Comparison of ENCODE assay signal across 17 cellular contexts in the genomic region with DNA sequence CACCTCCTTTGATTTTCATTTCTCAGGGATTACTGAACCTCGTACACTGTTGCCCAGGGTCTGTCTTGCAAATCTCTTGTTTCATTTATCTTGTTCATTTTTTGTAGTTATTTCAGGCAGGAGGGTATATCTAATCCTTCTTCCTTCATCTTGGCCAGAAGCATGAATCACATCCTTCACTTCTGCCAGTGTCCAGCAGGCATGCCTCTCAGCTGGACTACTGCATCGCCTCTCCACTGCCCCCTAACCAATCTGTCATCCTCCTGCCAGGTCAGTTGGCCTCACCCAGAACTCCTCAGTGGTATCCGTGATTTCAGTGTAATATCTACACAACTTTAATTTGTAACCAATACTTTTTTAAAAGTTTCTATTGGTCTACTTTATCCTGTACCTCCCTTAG.
DNase-seq lines count a peak whose midpoint lies in the region; ATAC-seq and TF ChIP-seq lines count a peak whose summit lies in the region.
"Had no signal": no experiment of that assay in that cellular context is flagged by ENCODE, and none has a peak within 500 bp of the region (broad histone marks: within the 10 kb centered on the region; RNA-seq: fewer than 3 reads in every experiment).

No MANE protein-coding gene starts in this region.

- no peak overlapping the region; the same call in 1 of the 2 replicates for H3K14ac ChIP-seq in H9 (ENCODE audit: insufficient read depth, low read length)

- no peak overlapping the region for H3K4me3 Mint-ChIP-seq in H9
- H3K4me3 Mint-ChIP-seq: CD4-positive, alpha-beta T cell; HFFc6; IgD-negative memory B cell had no signal

- H2BK120ac ChIP-seq in H9 (ENCODE audit: low read depth, low read length, poor library complexity, severe bottlenecking): no peak overlapping the region

- peaks cover 1% of the 10 kb centered on the region; the same call in 1 of the 2 replicates for H3K27me3 Mint-ChIP-seq in H9 (ENCODE audit: low read depth)
- H3K27me3 Mint-ChIP-seq: CD4-positive, alpha-beta T cell; IgD-negative memory B cell had no signal

- DNase-seq in H9 (no peak), RWPE2 (ENCODE audit: low spot score) (no peak), epithelial cell of proximal tubule (ENCODE audit: low read depth) (no peak), HUDEP-2 (lab: John Stamatoyannopoulos, UW; ENCODE audit: unreplicated experiment in 76 of 76) (no peak), left colon (no peak), NCI-H345 treated with DMSO at 0.1 percent for 48 hours (lab: John Stamatoyannopoulos, UW; ENCODE audit: unreplicated experiment) (no peak)
- DNase-seq: 8988T; Caco-2; CD4-positive, alpha-beta T cell; GM23248; HFFc6 had no signal

- no peak overlapping the region for H4K91ac ChIP-seq in H9 (ENCODE audit: insufficient read length, low read depth, low read length)

- H2BK20ac ChIP-seq in H9 (ENCODE audit: low read depth, low read length, poor library complexity, severe bottlenecking): no peak overlapping the region

- H3K27ac Mint-ChIP-seq in H9: no peak overlapping the region
- H3K27ac Mint-ChIP-seq: CD4-positive, alpha-beta T cell; HFFc6; IgD-negative memory B cell had no signal

- H3K9me3 ChIP-seq in H9 (ENCODE audit: control insufficient read depth, low read depth, low read length): no peaks in the 10 kb centered on the region
- H3K9me3 ChIP-seq in RWPE2 (ENCODE audit: severe bottlenecking): no peaks in the 10 kb centered on the region
- H3K9me3 ChIP-seq: Caco-2 had no signal

- no peaks in the 10 kb centered on the region for H3K79me1 ChIP-seq in H9 (ENCODE audit: insufficient read depth, low read depth, low read length, poor library complexity, severe bottlenecking)

- H2BK12ac ChIP-seq in H9 (ENCODE audit: insufficient read length, low read depth, low read length): no peak overlapping the region

- TF ChIP-seq CTCF in H9 (conservative IDR thresholded peaks at IDR 0.05) (0 out of 3 replicates have a peak, but pooled peaks have one; percentile 16), RWPE2 (IDR thresholded peaks at IDR 0.05; ENCODE audit: poor library complexity, severe bottlenecking) (no peak), epithelial cell of proximal tubule (conservative IDR thresholded peaks at IDR 0.05; ENCODE audit: low read depth, low read length) (peak; percentile 44)

- H2BK5ac ChIP-seq in H9 (ENCODE audit: insufficient read length, low read length): no peak overlapping the region

- H3K4me2 ChIP-seq in H9 (ENCODE audit: insufficient read depth, insufficient read length, low read length): no peak overlapping the region

- no peak overlapping the region for H3K9ac ChIP-seq in H9 (ENCODE audit: extremely low read depth, insufficient read length, low read length)
- H3K9ac ChIP-seq: GM23248 had no signal

- no peak overlapping the region for H2AK5ac ChIP-seq in H9 (ENCODE audit: insufficient read length, low read length)

- peaks cover 2 to 9% (median 5%) of the 10 kb centered on the region in 3 experiments; a peak in 4 of 7 replicates for H3K36me3 Mint-ChIP-seq in H9 (ENCODE audit: insufficient read depth in 1 of 3, low read depth in 3 of 3)
- H3K36me3 Mint-ChIP-seq: IgD-negative memory B cell had no signal

- H3K4me3 ChIP-seq in RWPE2 (ENCODE audit: severe bottlenecking): no peak overlapping the region
- H3K4me3 ChIP-seq in epithelial cell of proximal tubule (ENCODE audit: low read depth, low read length): no peak overlapping the region
- H3K4me3 ChIP-seq: GM23248 had no signal

- H3K23ac ChIP-seq in H9 (ENCODE audit: insufficient read length, low read depth, low read length): no peak overlapping the region

- H3T11ph ChIP-seq in H9 (ENCODE audit: low read length): no peak overlapping the region

- H3K4ac ChIP-seq in H9 (ENCODE audit: low read depth, low read length): no peak overlapping the region

- H3K27me3 ChIP-seq in H9 (ENCODE audit: insufficient read depth, low read length) (no peaks in the 10 kb centered on the region), RWPE2 (ENCODE audit: insufficient read depth, poor library complexity, severe bottlenecking) (peaks cover 2% of the 10 kb centered on the region)

- intact Hi-C loops in left colon (cut with DNase I, micrococcal nuclease): no loop called here

- H3K4me1 ChIP-seq in H9 (ENCODE audit: insufficient read depth, low read length): peaks cover 1% of the 10 kb centered on the region; the same call in 1 of the 2 replicates
- H3K4me1 ChIP-seq in RWPE2 (ENCODE audit: insufficient read depth, poor library complexity, severe bottlenecking): no peaks in the 10 kb centered on the region
- H3K4me1 ChIP-seq: Caco-2 had no signal

- H4K8ac ChIP-seq in H9 (replicated peaks; ENCODE audit: insufficient read length, low read depth, low read length): no peak overlapping the region

- peaks cover 6 to 7% of the 10 kb centered on the region in 2 experiments; a peak in 3 of 4 replicates for H3K4me1 Mint-ChIP-seq in H9
- H3K4me1 Mint-ChIP-seq: IgD-negative memory B cell had no signal

- H3K9me3 Mint-ChIP-seq in H9: peaks cover 8 to 10% of the 10 kb centered on the region in 2 experiments

- H3K23me2 ChIP-seq in H9 (ENCODE audit: insufficient read length, low read depth, low read length, poor library complexity, severe bottlenecking): peaks cover under 1% of the 10 kb centered on the region

- H2BK15ac ChIP-seq in H9 (ENCODE audit: low read depth, low read length): no peak overlapping the region

- no peak overlapping the region for H2AFZ ChIP-seq in H9 (ENCODE audit: low read length)
- H2AFZ ChIP-seq: GM23248 had no signal

- H3K56ac ChIP-seq in H9 (ENCODE audit: insufficient read length, low read depth, low read length): no peak overlapping the region

- no peaks in the 10 kb centered on the region for H3K79me2 ChIP-seq in H9 (ENCODE audit: insufficient read depth, low read length)

- H4K20me1 ChIP-seq in H9 (ENCODE audit: control insufficient read depth, insufficient read depth, insufficient read length): no peaks in the 10 kb centered on the region

- H4K5ac ChIP-seq in H9 (ENCODE audit: insufficient read length, low read depth, low read length): no peak overlapping the region

- no peak overlapping the region for H3K18ac ChIP-seq in H9 (ENCODE audit: insufficient read length, low read depth, low read length)

- no CpG with 5 or more reads among the region's 3 CpGs for WGBS in H9 (ENCODE audit: extremely low coverage, insufficient read length, low lambda C conversion rate)

- H3K36me3 ChIP-seq in RWPE2 (ENCODE audit: low read depth): no peaks in the 10 kb centered on the region

- H3K27ac ChIP-seq in H9 (ENCODE audit: insufficient read length, low read depth, low read length) (no peak overlapping the region), RWPE2 (ENCODE audit: poor library complexity, severe bottlenecking) (no peak overlapping the region)
- H3K27ac ChIP-seq: C4-2B, GM23248, HL-60 had no signal

- peak; percentile 40; the same call in 1 of the 3 replicates for ATAC-seq in RWPE2 (ENCODE audit: low read depth)
- ATAC-seq in left colon: no peak
- ATAC-seq in GM18870 (IDR thresholded peaks at IDR 0.05; ENCODE audit: unreplicated experiment): no peak
- ATAC-seq: HCT116, HepG2 had no signal
